In the genomic region with DNA sequence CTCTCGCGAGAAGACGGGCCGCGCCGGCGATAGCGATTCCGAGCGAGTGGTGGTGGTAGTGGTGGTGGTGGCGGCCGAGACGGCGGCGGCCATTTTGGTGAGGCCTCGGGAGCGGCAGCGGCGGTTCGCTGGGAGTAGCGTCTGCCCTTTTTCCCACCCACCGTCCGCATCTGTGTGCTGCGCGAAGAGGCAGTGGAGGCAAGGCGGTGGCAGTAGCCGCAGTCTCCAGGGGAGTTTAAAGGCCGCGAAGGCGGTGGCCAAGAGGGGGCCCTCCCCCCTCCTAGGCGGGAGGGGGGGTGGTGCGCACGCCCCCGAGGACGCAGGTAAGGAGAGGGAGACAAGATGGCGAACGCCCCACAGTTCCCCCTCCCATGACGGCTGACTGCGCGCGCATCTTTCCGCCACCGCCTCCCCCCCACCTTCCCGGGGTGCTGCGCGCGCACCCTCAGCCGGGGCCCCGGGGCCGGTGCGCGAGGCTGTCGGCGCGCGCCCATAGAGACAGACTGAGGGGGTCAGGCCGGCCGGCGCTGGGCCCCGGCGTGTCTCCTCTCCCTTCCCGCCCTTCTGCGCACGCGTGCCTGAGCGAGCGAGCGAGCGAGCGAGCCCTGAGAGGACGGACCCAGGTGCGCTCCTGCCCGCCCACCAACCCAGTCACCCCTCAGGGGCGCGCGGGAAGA, we compare ENCODE assay signal across 8 cellular contexts. TPM values are rescaled to one million over a fixed set of nuclear protein-coding genes. Genes with fewer than 3 reads are reported as not detected.
DNase-seq lines count a peak whose midpoint lies in the region; ATAC-seq and TF ChIP-seq lines count a peak whose summit lies in the region.

No MANE protein-coding gene starts in this region.

- in situ Hi-C loops in G401 (cut with HindIII; ENCODE audit: low sequenced_read_pairs), result no loop called here

- H2BK15ac ChIP-seq in H9 (ENCODE audit: low read depth, low read length), result no peak overlapping the region

- no peak overlapping the region for H3K56ac ChIP-seq in H9 (ENCODE audit: insufficient read length, low read depth, low read length)

- no CpG with 5 or more reads among the region's 76 CpGs for WGBS in H9 (ENCODE audit: extremely low coverage, insufficient read length, low lambda C conversion rate)

- peaks cover 9% of the 10 kb centered on the region for H3K23me2 ChIP-seq in H9 (ENCODE audit: insufficient read length, low read depth, low read length, poor library complexity, severe bottlenecking)

- H3K36me3 ChIP-seq in RWPE2 (ENCODE audit: low read depth), result peaks cover 35% of the 10 kb centered on the region

- H3K4me1 Mint-ChIP-seq in H9 (peaks cover 16 to 25% of the 10 kb centered on the region in 2 experiments), nephron progenitor cell (peaks cover 43% of the 10 kb centered on the region)

- peaks cover 17% of the 10 kb centered on the region; the same call in 1 of the 2 replicates for H3K27me3 ChIP-seq in H9 (ENCODE audit: insufficient read depth, low read length)
- H3K27me3 ChIP-seq in RWPE2 (ENCODE audit: insufficient read depth, poor library complexity, severe bottlenecking), result no peaks in the 10 kb centered on the region

- peak overlapping the region; percentile 97 for H3K9ac ChIP-seq in H9 (ENCODE audit: extremely low read depth, insufficient read length, low read length)

- no peak overlapping the region for H2AFZ ChIP-seq in H9 (ENCODE audit: low read length)

- H3K4me3 ChIP-seq in RWPE2 (ENCODE audit: severe bottlenecking) (peak overlapping the region; percentile 83), fibroblast of the aortic adventitia (ENCODE audit: low read depth, low read length) (peak overlapping the region; percentile 91)

- peaks cover 3% of the 10 kb centered on the region; the same call in 1 of the 2 replicates for H3K4me1 ChIP-seq in H9 (ENCODE audit: insufficient read depth, low read length)
- no peaks in the 10 kb centered on the region for H3K4me1 ChIP-seq in RWPE2 (ENCODE audit: insufficient read depth, poor library complexity, severe bottlenecking)

- H2BK12ac ChIP-seq in H9 (ENCODE audit: insufficient read length, low read depth, low read length), result no peak overlapping the region

- H3K4me2 ChIP-seq in H9 (ENCODE audit: insufficient read depth, insufficient read length, low read length), result peak overlapping the region; percentile 95

- H2BK20ac ChIP-seq in H9 (ENCODE audit: low read depth, low read length, poor library complexity, severe bottlenecking), result no peak overlapping the region

- H3K27ac ChIP-seq in H9 (ENCODE audit: insufficient read length, low read depth, low read length), result peak overlapping the region; percentile 88
- peak overlapping the region; percentile 88 for H3K27ac ChIP-seq in RWPE2 (ENCODE audit: poor library complexity, severe bottlenecking)

- H2BK5ac ChIP-seq in H9 (ENCODE audit: insufficient read length, low read length), result peak overlapping the region; percentile 82

- H3K23ac ChIP-seq in H9 (ENCODE audit: insufficient read length, low read depth, low read length), result no peak overlapping the region

- H3K79me1 ChIP-seq in H9 (ENCODE audit: insufficient read depth, low read depth, low read length, poor library complexity, severe bottlenecking), result peaks cover 7% of the 10 kb centered on the region

- peaks cover 9% of the 10 kb centered on the region; the same call in 1 of the 2 replicates for H3K79me2 ChIP-seq in H9 (ENCODE audit: insufficient read depth, low read length)

- DNase-seq in G401 (ENCODE audit: low spot score), result peak; percentile 92
- DNase-seq in H9, result peak; percentile 99
- peak; percentile 97 for DNase-seq in M059J (ENCODE audit: low read depth)
- DNase-seq in RWPE2 (ENCODE audit: low spot score), result peak; percentile 99
- peak; percentile 98 for DNase-seq in activated effector memory CD4-positive, alpha-beta T cell treated with Interleukin-2 at 50 U/mL for 16 hours
- DNase-seq in fibroblast of the aortic adventitia (ENCODE audit: low read depth), result peak; percentile 97
- DNase-seq in nephron progenitor cell, result peak; percentile 98
- peak; percentile 99 for DNase-seq in stimulated activated naive CD8-positive, alpha-beta T cell treated with anti-CD3 and anti-CD28 coated beads, Interleukin-15, Interleukin-2, amounts not matched to agents 100 U/mL and 50 U/mL, for 24 hours

- no peak overlapping the region for H4K91ac ChIP-seq in H9 (ENCODE audit: insufficient read length, low read depth, low read length)

- peak overlapping the region; percentile 91 to 97 for H3K4me3 Mint-ChIP-seq in H9
- H3K4me3 Mint-ChIP-seq in nephron progenitor cell, result peak overlapping the region; percentile 96

- no peak overlapping the region for H2AK5ac ChIP-seq in H9 (ENCODE audit: insufficient read length, low read length)

- no peak overlapping the region for H2BK120ac ChIP-seq in H9 (ENCODE audit: low read depth, low read length, poor library complexity, severe bottlenecking)

- peaks cover 2% of the 10 kb centered on the region for H4K20me1 ChIP-seq in H9 (ENCODE audit: control insufficient read depth, insufficient read depth, insufficient read length)

- no peak overlapping the region for H4K8ac ChIP-seq in H9 (replicated peaks; ENCODE audit: insufficient read length, low read depth, low read length)

- TF ChIP-seq CTCF in H9 (conservative IDR thresholded peaks at IDR 0.05) (no peak), RWPE2 (IDR thresholded peaks at IDR 0.05; ENCODE audit: poor library complexity, severe bottlenecking) (no peak), fibroblast of the aortic adventitia (IDR thresholded peaks at IDR 0.05; ENCODE audit: insufficient read depth, low read length) (no peak), nephron progenitor cell (IDR thresholded peaks at IDR 0.05) (no peak)

- ATAC-seq in RWPE2 (ENCODE audit: low read depth), result peak; percentile 61
- ATAC-seq in stimulated activated naive CD8-positive, alpha-beta T cell treated with anti-CD3 and anti-CD28 coated beads, Interleukin-15, Interleukin-2, amounts not matched to agents 100 U/mL and 50 U/mL, for 24 hours, result peak; percentile 72

- H3K9me3 Mint-ChIP-seq in H9 (no peaks in the 10 kb centered on the region), nephron progenitor cell (no peaks in the 10 kb centered on the region)

- H3T11ph ChIP-seq in H9 (ENCODE audit: low read length), result no peak overlapping the region

- H3K27ac Mint-ChIP-seq in H9 (peak overlapping the region; percentile 100), nephron progenitor cell (peak overlapping the region; percentile 100)

- H4K5ac ChIP-seq in H9 (ENCODE audit: insufficient read length, low read depth, low read length), result peak overlapping the region; percentile 88

- H3K27me3 Mint-ChIP-seq in H9 (ENCODE audit: low read depth) (peaks cover 46% of the 10 kb centered on the region), nephron progenitor cell (ENCODE audit: low read depth, poor library complexity) (no peaks in the 10 kb centered on the region)

- H3K36me3 Mint-ChIP-seq in H9 (ENCODE audit: insufficient read depth in 1 of 3, low read depth in 3 of 3) (peaks cover 11 to 32% (median 27%) of the 10 kb centered on the region in 3 experiments), nephron progenitor cell (ENCODE audit: low read depth) (peaks cover 24% of the 10 kb centered on the region)

- peak overlapping the region; percentile 99 for H3K18ac ChIP-seq in H9 (ENCODE audit: insufficient read length, low read depth, low read length)

- H3K4ac ChIP-seq in H9 (ENCODE audit: low read depth, low read length), result no peak overlapping the region; the same call in 1 of the 2 replicates

- peak overlapping the region; percentile 98 for H3K14ac ChIP-seq in H9 (ENCODE audit: insufficient read depth, low read length)

- H3K9me3 ChIP-seq in H9 (ENCODE audit: control insufficient read depth, low read depth, low read length) (no peaks in the 10 kb centered on the region), RWPE2 (ENCODE audit: severe bottlenecking) (no peaks in the 10 kb centered on the region)

RNA-seq across cellular contexts. Expression of gene SRCAP, which starts 0.7 kb away (rescaled TPM):
- total RNA-seq in G401 (2014; rRNA removed; shearing (Covaris generic)), result 3.6 and 4.1 TPM in 2 replicates
- total RNA-seq in H9 (2021), result 63.1 and 65.5 TPM in 2 replicates
- 6.9 and 11.7 TPM in 2 replicates for total RNA-seq in M059J (2014; rRNA removed; shearing (Covaris generic))
- 10.8 and 21.9 TPM in 2 replicates for total RNA-seq in fibroblast of the aortic adventitia (ENCODE audit: low replicate concordance)

RNA-seq across cellular contexts. Expression of gene FBRS, which starts 40.0 kb away (rescaled TPM):
- total RNA-seq in G401 (2014; rRNA removed; shearing (Covaris generic)), result 20.3 and 24.1 TPM in 2 replicates
- total RNA-seq in H9 (2021), result 12.6 and 16.8 TPM in 2 replicates
- 7.5 and 14.2 TPM in 2 replicates for total RNA-seq in M059J (2014; rRNA removed; shearing (Covaris generic))
- 18.3 and 28.4 TPM in 2 replicates for total RNA-seq in fibroblast of the aortic adventitia (ENCODE audit: low replicate concordance)

RNA-seq across cellular contexts. Expression of gene PRR14, which starts 47.5 kb away (rescaled TPM):
- 2.4 and 5.4 TPM in 2 replicates for total RNA-seq in G401 (2014; rRNA removed; shearing (Covaris generic))
- 11.6 and 13.6 TPM in 2 replicates for total RNA-seq in H9 (2021)
- 6.1 and 14.1 TPM in 2 replicates for total RNA-seq in M059J (2014; rRNA removed; shearing (Covaris generic))
- total RNA-seq in fibroblast of the aortic adventitia (ENCODE audit: low replicate concordance), result 8.8 and 14.5 TPM in 2 replicates

RNA-seq across cellular contexts. Expression of gene PHKG2, which starts 49.9 kb away (rescaled TPM):
- total RNA-seq in G401 (2014; rRNA removed; shearing (Covaris generic)), result 35.9 TPM in 2 replicates
- total RNA-seq in H9 (2021) (46.6 and 47.9 TPM in 2 replicates), fibroblast of the aortic adventitia (ENCODE audit: low replicate concordance) (20.8 and 24.0 TPM in 2 replicates)
- 39.6 and 57.4 TPM in 2 replicates for total RNA-seq in M059J (2014; rRNA removed; shearing (Covaris generic))

Comparison
In these comparisons a context has a peak if more than half of its experiments do, and no peak if none do; other contexts are left out.
1. Peak in every context shown above with its lines: DNase-seq, ATAC-seq, H3K4me3 ChIP-seq and H3K27ac ChIP-seq.